1 cellular context compared by ENCODE assay signal in the genomic region with DNA sequence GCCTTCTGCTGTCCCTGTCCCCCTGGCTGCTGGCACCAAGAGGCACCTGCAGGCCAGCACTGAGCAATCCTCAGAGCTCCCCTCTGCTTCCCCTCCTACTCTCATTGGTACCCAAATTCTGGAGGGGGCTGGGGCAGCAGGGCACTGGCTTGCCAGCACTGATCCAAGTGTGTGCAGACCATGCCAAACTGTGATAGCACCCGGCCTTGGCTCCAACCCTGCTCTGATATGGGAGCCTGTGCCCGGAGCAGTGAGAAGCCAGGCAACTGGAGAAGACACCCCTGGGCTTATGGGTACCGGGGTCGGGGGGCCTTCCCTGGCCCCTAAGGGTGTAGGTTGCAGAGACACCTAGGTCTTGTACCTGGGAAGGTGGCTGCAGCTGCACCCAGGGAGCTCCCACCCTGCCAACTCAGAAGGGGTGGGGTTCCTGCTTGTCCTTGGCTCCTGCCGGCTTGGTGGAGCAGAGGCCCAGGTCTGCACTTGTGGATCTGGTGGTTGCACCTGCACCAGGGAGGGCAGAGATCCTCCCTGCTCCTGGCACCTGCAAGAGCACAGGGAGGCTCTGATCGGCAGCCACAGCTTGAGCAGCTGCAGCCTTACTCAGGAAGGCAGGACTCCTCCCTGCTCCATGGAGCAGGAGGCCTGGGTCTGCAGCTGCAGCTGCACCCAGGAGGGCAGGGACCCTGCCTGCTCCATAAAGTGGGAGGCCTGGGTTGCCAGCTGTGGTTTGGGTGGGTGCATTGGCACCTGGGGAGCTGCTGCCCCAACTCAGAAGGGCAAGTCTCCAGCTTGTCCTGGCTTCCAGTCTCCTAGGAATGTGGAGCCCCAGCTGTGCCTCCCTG.
TF ChIP-seq lines count a peak whose summit lies in the region.

No MANE protein-coding gene starts in this region.

TF ChIP-seq in H1, 55 proteins besides CTCF, POLR2A, EP300 and RAD21:
- no peak for TF ChIP-seq KDM5A (IDR thresholded peaks at IDR 0.05; ENCODE audit: low read length)
- TF ChIP-seq, protein P1, sequence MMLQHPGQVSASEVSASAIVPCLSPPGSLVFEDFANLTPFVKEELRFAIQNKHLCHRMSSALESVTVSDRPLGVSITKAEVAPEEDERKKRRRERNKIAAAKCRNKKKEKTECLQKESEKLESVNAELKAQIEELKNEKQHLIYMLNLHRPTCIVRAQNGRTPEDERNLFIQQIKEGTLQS (IDR thresholded peaks at IDR 0.05; ENCODE audit: insufficient read depth, low read depth, low read length), result no peak
